Comparison of ENCODE assay signal across 14 cellular contexts in genomic region chr1:1100296-1100695, GRCh38. TPM values are rescaled to one million over a fixed set of nuclear protein-coding genes. Genes with fewer than 3 reads are reported as not detected.
"Had no signal": no experiment of that assay in that cellular context is flagged by ENCODE, and none has a peak within 500 bp of the region (broad histone marks: within the 10 kb centered on the region; RNA-seq: fewer than 3 reads in every experiment).

No MANE protein-coding gene starts in this region.

- H3K9me3 ChIP-seq: esophagus muscularis mucosa, prostate gland had no signal

- H3K27ac ChIP-seq: esophagus muscularis mucosa, left ventricle myocardium inferior, prostate gland had no signal

- H3K4me3 Mint-ChIP-seq: activated T-helper 1 cell treated with anti-CD3 and anti-CD28 coated beads, Interleukin-12 subunit alpha, Interleukin-12 subunit beta, Interleukin-2, Interleukin-4 antibody, amounts not matched to agents 30 ng/mL and 10 ng/mL and 1 ng/mL, durations not matched to agents 14 hours and 24 hours and 36 hours; memory B cell; natural killer cell treated with Interleukin-12 subunit alpha and Interleukin-12 subunit beta and Interleukin-15 and Interleukin-18, amount 100 ng/mL, for 72 hours had no signal

- H3K4me3 ChIP-seq: esophagus muscularis mucosa, left ventricle myocardium inferior, prostate gland had no signal

- H3K27ac Mint-ChIP-seq: memory B cell; natural killer cell treated with Interleukin-12 subunit alpha and Interleukin-12 subunit beta and Interleukin-15 and Interleukin-18, amount 100 ng/mL, for 72 hours had no signal

- H3K4me1 ChIP-seq: esophagus muscularis mucosa, left ventricle myocardium inferior, prostate gland had no signal

- DNase-seq: activated naive CD4-positive, alpha-beta T cell treated with Interleukin-2 at 50 U/mL for 16 hours; glutamatergic neuron; left ventricle myocardium inferior; nucleus accumbens; stimulated activated CD4-positive, alpha-beta T cell treated with anti-CD3 and anti-CD28 coated beads, Interleukin-2, amount 100 ng/mL, for 24 hours; stimulated activated naive CD4-positive, alpha-beta T cell treated with Interleukin-2 at 50 U/mL for 16 hours had no signal

- H3K27me3 Mint-ChIP-seq: memory B cell had no signal

- ATAC-seq: natural killer cell treated with Interleukin-12 subunit alpha and Interleukin-12 subunit beta and Interleukin-15 and Interleukin-18, amount 100 ng/mL, for 72 hours; sciatic nerve had no signal

- H3K27me3 ChIP-seq: esophagus muscularis mucosa had no signal

- H3K36me3 ChIP-seq: left ventricle myocardium inferior, prostate gland had no signal

RNA-seq across cellular contexts. Expression of gene RNF223, which starts 26.2 kb away (rescaled TPM):
- total RNA-seq: esophagus muscularis mucosa; fibroblast of villous mesenchyme; left ventricle myocardium inferior; natural killer cell treated with Interleukin-12 subunit alpha and Interleukin-12 subunit beta and Interleukin-15 and Interleukin-18, amount 100 ng/mL, for 72 hours; sciatic nerve; SK-MEL-5 had no signal
